ENCODE assay signal across 14 cellular contexts in the genomic region with DNA sequence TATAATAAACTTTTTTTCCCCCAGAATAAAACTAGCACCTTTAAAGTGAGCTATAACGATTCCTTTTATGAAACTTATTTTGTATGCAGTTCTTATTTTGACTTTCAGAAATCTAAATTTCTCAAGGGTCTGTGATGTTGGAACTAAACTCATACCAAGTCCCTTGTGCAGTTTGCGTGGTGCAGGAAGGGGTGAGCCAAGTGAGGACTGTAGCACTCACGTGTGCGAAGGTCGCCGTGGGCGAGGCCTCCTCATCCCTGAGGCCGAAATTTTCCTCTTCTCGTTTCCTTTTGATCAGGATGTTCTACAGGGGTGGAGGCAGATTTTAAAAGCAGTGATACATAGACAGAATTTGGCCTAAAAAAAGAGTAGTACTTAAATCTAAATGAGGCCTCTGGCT.
"Had no signal": no experiment of that assay in that cellular context is flagged by ENCODE, and none has a peak within 500 bp of the region (broad histone marks: within the 10 kb centered on the region; RNA-seq: fewer than 3 reads in every experiment).

No MANE protein-coding gene starts in this region.

- H3K27me3 Mint-ChIP-seq: effector memory CD8-positive, alpha-beta T cell had no signal

- H3K36me3 Mint-ChIP-seq: natural killer cell had no signal

- H3K9me3 Mint-ChIP-seq: effector memory CD8-positive, alpha-beta T cell; natural killer cell had no signal

- H3K4me3 Mint-ChIP-seq: effector memory CD8-positive, alpha-beta T cell; natural killer cell had no signal

- H3K27ac Mint-ChIP-seq: natural killer cell had no signal

- DNase-seq: activated CD4-positive, CD25-positive, alpha-beta regulatory T cell treated with anti-CD3 and anti-CD28 coated beads, Interleukin-2, amount 50 U/mL, for 72 hours; activated effector memory CD4-positive, alpha-beta T cell treated with anti-CD3 and anti-CD28 coated beads, Interleukin-2, amount 50 U/mL, for 16 hours; central memory CD4-positive, alpha-beta T cell; cortex of kidney; effector memory CD8-positive, alpha-beta T cell; gastrocnemius medialis; heart right ventricle; mammary epithelial cell; mucosa of descending colon; natural killer cell; right lobe of liver; SIG-M5; spleen; trophoblast cell had no signal
